In the genomic region with DNA sequence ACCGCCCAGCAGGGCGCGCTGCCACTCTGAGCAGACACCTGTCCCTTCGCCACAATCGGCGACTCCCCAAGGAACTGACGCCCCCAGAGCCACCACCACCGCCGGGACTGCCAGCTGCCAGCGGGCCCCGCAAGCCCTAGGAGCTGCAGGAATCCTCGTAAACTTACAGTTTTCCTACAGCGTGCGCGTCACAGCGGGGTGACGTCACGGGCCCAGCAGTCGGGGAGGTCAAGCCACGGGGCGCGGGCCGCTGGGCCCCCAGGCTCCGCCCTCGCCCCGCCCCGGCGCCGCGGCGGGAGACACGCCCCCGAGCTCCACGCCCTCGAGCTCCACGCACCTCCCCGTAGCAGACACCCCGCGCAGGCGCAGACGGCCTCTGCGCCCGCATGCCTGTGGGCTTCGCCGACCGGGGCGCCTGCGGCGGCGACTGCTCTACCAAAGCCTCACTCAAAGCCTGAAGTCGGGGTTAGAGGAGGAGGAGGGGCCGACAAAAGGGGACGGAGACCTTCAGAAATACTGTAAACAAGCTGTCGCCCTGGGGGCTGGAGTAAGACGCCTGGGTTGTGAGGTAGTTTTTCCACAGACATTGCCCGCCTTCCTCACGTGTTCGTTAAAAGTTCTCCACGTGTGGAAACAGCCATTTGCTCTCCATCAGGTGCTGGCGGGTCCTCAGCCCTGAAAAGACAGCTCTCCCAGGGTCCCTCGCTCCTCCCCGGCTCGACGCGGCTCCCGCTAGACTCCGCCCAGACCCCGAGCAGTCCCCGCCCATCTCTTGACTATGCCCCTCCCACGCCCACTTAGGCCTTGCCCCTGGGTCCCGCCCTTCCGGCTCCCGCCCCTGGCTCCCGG, we compare ENCODE assay signal across 8 cellular contexts. TPM values are rescaled to one million over a fixed set of nuclear protein-coding genes. Genes with fewer than 3 reads are reported as not detected.
DNase-seq lines count a peak whose midpoint lies in the region; ATAC-seq and TF ChIP-seq lines count a peak whose summit lies in the region.

A gene with protein sequence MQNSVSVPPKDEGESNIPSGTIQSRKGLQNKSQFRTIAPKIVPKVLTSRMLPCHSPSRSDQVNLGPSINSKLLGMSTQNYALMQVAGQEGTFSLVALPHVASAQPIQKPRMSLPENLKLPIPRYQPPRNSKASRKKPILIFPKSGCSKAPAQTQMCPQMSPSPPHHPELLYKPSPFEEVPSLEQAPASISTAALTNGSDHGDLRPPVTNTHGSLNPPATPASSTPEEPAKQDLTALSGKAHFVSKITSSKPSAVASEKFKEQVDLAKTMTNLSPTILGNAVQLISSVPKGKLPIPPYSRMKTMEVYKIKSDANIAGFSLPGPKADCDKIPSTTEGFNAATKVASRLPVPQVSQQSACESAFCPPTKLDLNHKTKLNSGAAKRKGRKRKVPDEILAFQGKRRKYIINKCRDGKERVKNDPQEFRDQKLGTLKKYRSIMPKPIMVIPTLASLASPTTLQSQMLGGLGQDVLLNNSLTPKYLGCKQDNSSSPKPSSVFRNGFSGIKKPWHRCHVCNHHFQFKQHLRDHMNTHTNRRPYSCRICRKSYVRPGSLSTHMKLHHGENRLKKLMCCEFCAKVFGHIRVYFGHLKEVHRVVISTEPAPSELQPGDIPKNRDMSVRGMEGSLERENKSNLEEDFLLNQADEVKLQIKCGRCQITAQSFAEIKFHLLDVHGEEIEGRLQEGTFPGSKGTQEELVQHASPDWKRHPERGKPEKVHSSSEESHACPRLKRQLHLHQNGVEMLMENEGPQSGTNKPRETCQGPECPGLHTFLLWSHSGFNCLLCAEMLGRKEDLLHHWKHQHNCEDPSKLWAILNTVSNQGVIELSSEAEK (minus strand): TSS at position 200 of the 849 bp plus-strand sequence. CDS start 154,831 bp downstream, outside the sequence.

- H3K27me3 Mint-ChIP-seq in stimulated activated naive CD8-positive, alpha-beta T cell treated with anti-CD3 and anti-CD28 coated beads, Interleukin-15, amount 100 ng/mL, for 72 hours = no peaks in the 10 kb centered on the region

- CTCF ChIA-PET in RWPE1 (lab: Yijun Ruan, JAX) = interaction anchor here (1.0 kb wide), 1 partner anchor 305 kb away, joined by 5 read pairs; no protein-coding TSS in a partner anchor

- H3K4me3 Mint-ChIP-seq in stimulated activated naive CD8-positive, alpha-beta T cell treated with anti-CD3 and anti-CD28 coated beads, Interleukin-15, amount 100 ng/mL, for 72 hours = peak within 1 kb of the TSS; percentile 83 to 90

- TF ChIP-seq CTCF in LNCAP (IDR thresholded peaks at IDR 0.05) = peak; percentile 63
- peak; percentile 59 for TF ChIP-seq CTCF in RWPE1 (conservative IDR thresholded peaks at IDR 0.05; ENCODE audit: low read depth)
- peak; percentile 27 for TF ChIP-seq CTCF in fibroblast of pulmonary artery (IDR thresholded peaks at IDR 0.05; ENCODE audit: low read length, missing control alignments)
- peak; percentile 55 for TF ChIP-seq CTCF in neural cell (IDR thresholded peaks at IDR 0.05; ENCODE audit: poor library complexity, severe bottlenecking)

- peaks cover 26% of the 10 kb centered on the region for H3K4me1 Mint-ChIP-seq in stimulated activated naive CD8-positive, alpha-beta T cell treated with anti-CD3 and anti-CD28 coated beads, Interleukin-15, amount 100 ng/mL, for 72 hours

- ATAC-seq in stimulated activated naive CD8-positive, alpha-beta T cell treated with anti-CD3 and anti-CD28 coated beads, Interleukin-15, amount 100 ng/mL, for 72 hours = peak; percentile 89

- TF ChIP-seq RAD21 in neural cell (conservative IDR thresholded peaks at IDR 0.05) = peak; percentile 56

- H2AFZ ChIP-seq in neural cell (ENCODE audit: low read depth, low read length) = peak within 1 kb of the TSS; percentile 84

- no peaks in the 10 kb centered on the region for H3K9me2 ChIP-seq in neural cell (ENCODE audit: insufficient read depth, low read length)

- H3K27ac Mint-ChIP-seq in stimulated activated naive CD8-positive, alpha-beta T cell treated with anti-CD3 and anti-CD28 coated beads, Interleukin-15, amount 100 ng/mL, for 72 hours = peak within 1 kb of the TSS; percentile 99

- H3K27ac ChIP-seq in RWPE1 (peak within 1 kb of the TSS; percentile 94), neural cell (ENCODE audit: low read length) (peak within 1 kb of the TSS; percentile 75)

- H3K27me3 ChIP-seq in neural cell (ENCODE audit: insufficient read depth, low read depth, low read length) = no peaks in the 10 kb centered on the region

- POLR2A ChIA-PET in RWPE1 (lab: Yijun Ruan, JAX; ENCODE audit: low non-redundant PET) = interaction anchor here (0.5 to 0.7 kb wide), 8 partner anchors 12 to 783 kb away, joined by 3 to 6 read pairs (median 3); no protein-coding TSS in a partner anchor

- no peaks in the 10 kb centered on the region for H3K9me3 Mint-ChIP-seq in stimulated activated naive CD8-positive, alpha-beta T cell treated with anti-CD3 and anti-CD28 coated beads, Interleukin-15, amount 100 ng/mL, for 72 hours

- peaks cover 13% of the 10 kb centered on the region for H3K4me1 ChIP-seq in ES-I3 (ENCODE audit: insufficient read depth, low read length)

- no peaks in the 10 kb centered on the region for H3K36me3 ChIP-seq in ES-I3 (ENCODE audit: insufficient read depth, low read length)
- H3K36me3 ChIP-seq in neural cell (ENCODE audit: insufficient read depth, low read length) = no peaks in the 10 kb centered on the region

- H3K9ac ChIP-seq in ES-I3 (ENCODE audit: low read depth, low read length) (peak within 1 kb of the TSS; percentile 88), neural cell (ENCODE audit: low read length) (peak within 1 kb of the TSS; percentile 75)

- H4K20me1 ChIP-seq in neural cell (ENCODE audit: insufficient read depth) = no peaks in the 10 kb centered on the region

- no peaks in the 10 kb centered on the region for H3K79me2 ChIP-seq in neural cell (replicated peaks; ENCODE audit: insufficient read depth, low read length)

- peak; percentile 63 for TF ChIP-seq EP300 in neural cell (conservative IDR thresholded peaks at IDR 0.05; ENCODE audit: poor library complexity, severe bottlenecking)

- no peaks in the 10 kb centered on the region for H3F3A ChIP-seq in neural cell (ENCODE audit: insufficient read depth, low read length, poor library complexity, severe bottlenecking)

- peak within 1 kb of the TSS; percentile 70 for H3K4me2 ChIP-seq in neural cell (ENCODE audit: low read length)

- DNase-seq in H4 (ENCODE audit: low spot score) (peak; percentile 80), RWPE1 (ENCODE audit: low spot score) (peak; percentile 95), fibroblast of pulmonary artery (ENCODE audit: low read depth) (peak; percentile 96)
- peak; percentile 95 for DNase-seq in activated effector memory CD4-positive, alpha-beta T cell treated with Interleukin-2 at 50 U/mL for 16 hours
- peak; percentile 94 to 98 for DNase-seq in stimulated activated naive CD8-positive, alpha-beta T cell treated with anti-CD3 and anti-CD28 coated beads, Interleukin-15, amount 100 ng/mL, for 72 hours

- H3K9me3 ChIP-seq in ES-I3 (ENCODE audit: control insufficient read depth, insufficient read depth, low read length) (no peaks in the 10 kb centered on the region), neural cell (ENCODE audit: low read length) (no peaks in the 10 kb centered on the region)

- peak within 1 kb of the TSS; percentile 64 for H3K4me3 ChIP-seq in fibroblast of pulmonary artery (replicated peaks; ENCODE audit: low read depth, low read length)
- H3K4me3 ChIP-seq in neural cell (ENCODE audit: low read length) = peak within 1 kb of the TSS; percentile 83

TF ChIP-seq in neural cell, 6 proteins besides CTCF, POLR2A, EP300 and RAD21:
- TF ChIP-seq TAF1 (IDR thresholded peaks at IDR 0.05; ENCODE audit: low read depth) (peak; percentile 74), SMC3 (conservative IDR thresholded peaks at IDR 0.05; ENCODE audit: poor library complexity) (peak; percentile 68), POLR2AphosphoS5 (IDR thresholded peaks at IDR 0.05) (peak; percentile 84), MXI1 (conservative IDR thresholded peaks at IDR 0.05; ENCODE audit: poor library complexity, severe bottlenecking) (peak; percentile 96), EZH2 (IDR thresholded peaks at IDR 0.05; ENCODE audit: borderline replicate concordance, insufficient read depth, low read length, poor library complexity, severe bottlenecking) (no peak)
- TF ChIP-seq, protein P1, sequence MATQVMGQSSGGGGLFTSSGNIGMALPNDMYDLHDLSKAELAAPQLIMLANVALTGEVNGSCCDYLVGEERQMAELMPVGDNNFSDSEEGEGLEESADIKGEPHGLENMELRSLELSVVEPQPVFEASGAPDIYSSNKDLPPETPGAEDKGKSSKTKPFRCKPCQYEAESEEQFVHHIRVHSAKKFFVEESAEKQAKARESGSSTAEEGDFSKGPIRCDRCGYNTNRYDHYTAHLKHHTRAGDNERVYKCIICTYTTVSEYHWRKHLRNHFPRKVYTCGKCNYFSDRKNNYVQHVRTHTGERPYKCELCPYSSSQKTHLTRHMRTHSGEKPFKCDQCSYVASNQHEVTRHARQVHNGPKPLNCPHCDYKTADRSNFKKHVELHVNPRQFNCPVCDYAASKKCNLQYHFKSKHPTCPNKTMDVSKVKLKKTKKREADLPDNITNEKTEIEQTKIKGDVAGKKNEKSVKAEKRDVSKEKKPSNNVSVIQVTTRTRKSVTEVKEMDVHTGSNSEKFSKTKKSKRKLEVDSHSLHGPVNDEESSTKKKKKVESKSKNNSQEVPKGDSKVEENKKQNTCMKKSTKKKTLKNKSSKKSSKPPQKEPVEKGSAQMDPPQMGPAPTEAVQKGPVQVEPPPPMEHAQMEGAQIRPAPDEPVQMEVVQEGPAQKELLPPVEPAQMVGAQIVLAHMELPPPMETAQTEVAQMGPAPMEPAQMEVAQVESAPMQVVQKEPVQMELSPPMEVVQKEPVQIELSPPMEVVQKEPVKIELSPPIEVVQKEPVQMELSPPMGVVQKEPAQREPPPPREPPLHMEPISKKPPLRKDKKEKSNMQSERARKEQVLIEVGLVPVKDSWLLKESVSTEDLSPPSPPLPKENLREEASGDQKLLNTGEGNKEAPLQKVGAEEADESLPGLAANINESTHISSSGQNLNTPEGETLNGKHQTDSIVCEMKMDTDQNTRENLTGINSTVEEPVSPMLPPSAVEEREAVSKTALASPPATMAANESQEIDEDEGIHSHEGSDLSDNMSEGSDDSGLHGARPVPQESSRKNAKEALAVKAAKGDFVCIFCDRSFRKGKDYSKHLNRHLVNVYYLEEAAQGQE (IDR thresholded peaks at IDR 0.05; ENCODE audit: borderline replicate concordance) = peak; percentile 69

RNA-seq across cellular contexts. Expression of the gene that starts here (rescaled TPM):
- 1.3 TPM in 2 replicates for total RNA-seq in H4 (2014; rRNA removed; shearing (Covaris generic))
- polyA plus RNA-seq in neural cell = 0.50 and 0.78 TPM in 2 replicates
- polyA minus RNA-seq in neural cell = 1.7 and 2.9 TPM in 2 replicates

Comparison
In these comparisons a context has a peak if more than half of its experiments do, and no peak if none do; other contexts are left out.
1. Peak in every context shown above with its lines: DNase-seq, ATAC-seq, H3K4me3 ChIP-seq and H3K27ac ChIP-seq.